ENCODE assay signal across 8 cellular contexts in genomic region chr2:120346034-120346666, GRCh38. TPM values are rescaled to one million over a fixed set of nuclear protein-coding genes. Genes with fewer than 3 reads are reported as not detected.
A peak's percentile ranks its signal among the peaks of the same experiment; 100 is the strongest.
DNase-seq lines count a peak whose midpoint lies in the region; ATAC-seq and TF ChIP-seq lines count a peak whose summit lies in the region.

Gene INHBB (plus strand): TSS chr2:120346136. CDS start chr2:120346189, 53 bp downstream.

- no peaks in the 10 kb centered on the region for H3K36me3 ChIP-seq in BJ (ENCODE audit: control insufficient read depth, insufficient read depth, low read length)
- H3K36me3 ChIP-seq in KMS-11 (ENCODE audit: insufficient read depth), result no peaks in the 10 kb centered on the region
- no peaks in the 10 kb centered on the region for H3K36me3 ChIP-seq in mesodermal cell (ENCODE audit: control insufficient read depth, insufficient read depth, low read length)
- no peaks in the 10 kb centered on the region for H3K36me3 ChIP-seq in vagina

- no peaks in the 10 kb centered on the region for H4K20me1 ChIP-seq in KMS-11 (ENCODE audit: insufficient read depth)

- no peak within 1 kb of the TSS for H3K9ac ChIP-seq in KMS-11

- H2AFZ ChIP-seq in KMS-11 (ENCODE audit: low read depth), result peak within 1 kb of the TSS; percentile 47; the same call in 1 of the 2 replicates

- CTCF ChIA-PET in BJ (lab: Yijun Ruan, JAX), result interaction anchor here (0.9 to 7.8 kb wide), 6 partner anchors 89 to 337 kb away, joined by 3 to 137 read pairs (median 10); no protein-coding TSS in a partner anchor

- no peak within 1 kb of the TSS for H3K27ac ChIP-seq in KMS-11
- peak within 1 kb of the TSS; percentile 36 for H3K27ac ChIP-seq in caudate nucleus (ENCODE audit: low read depth, low read length)
- no peak within 1 kb of the TSS for H3K27ac ChIP-seq in mesodermal cell (ENCODE audit: low read depth, low read length, severe bottlenecking)
- peak within 1 kb of the TSS; percentile 86 for H3K27ac ChIP-seq in vagina

- 2 to 3% methylated on average over 41 to 81 of the region's 97 CpGs for WGBS in mesodermal cell (ENCODE audit: insufficient coverage in 2 of 2), 2 experiments

- H3K4me3 ChIP-seq in BJ (ENCODE audit: low read depth, low read length) (peak within 1 kb of the TSS; percentile 45), KMS-11 (IDR thresholded peaks at IDR 0.05; ENCODE audit: insufficient read depth, low read depth, low read length) (no peak within 1 kb of the TSS), mesodermal cell (ENCODE audit: extremely low read depth, insufficient read depth, low read length, poor library complexity, severe bottlenecking) (peak within 1 kb of the TSS; percentile 19), vagina (peak within 1 kb of the TSS; percentile 61 to 76)

- no peak within 1 kb of the TSS for H3K4me2 ChIP-seq in KMS-11

- ATAC-seq in HG03108 (IDR thresholded peaks at IDR 0.05; ENCODE audit: unreplicated experiment), result no peak

- intact Hi-C loops in vagina (cut with DNase I), result loop anchor here (10.0 kb wide), 1 partner anchor 739 kb away; no protein-coding TSS in a partner anchor

- no peaks in the 10 kb centered on the region for H3K4me1 ChIP-seq in KMS-11 (ENCODE audit: low read depth, poor library complexity, severe bottlenecking)
- peaks cover 7% of the 10 kb centered on the region for H3K4me1 ChIP-seq in mesodermal cell (ENCODE audit: control insufficient read depth, insufficient read depth, low read length, poor library complexity, severe bottlenecking)
- H3K4me1 ChIP-seq in vagina, result peaks cover 40% of the 10 kb centered on the region

- H3K79me2 ChIP-seq in KMS-11 (ENCODE audit: insufficient read depth, low read depth), result no peaks in the 10 kb centered on the region

- H3K27me3 ChIP-seq in BJ (ENCODE audit: control insufficient read depth, insufficient read depth, low read length), result peaks cover 31% of the 10 kb centered on the region
- H3K27me3 ChIP-seq in KMS-11 (ENCODE audit: insufficient read depth, low read depth), result peaks cover 7% of the 10 kb centered on the region; the same call in 1 of the 2 replicates
- no peaks in the 10 kb centered on the region for H3K27me3 ChIP-seq in vagina

- H3K9me3 ChIP-seq in mesodermal cell (ENCODE audit: control insufficient read depth, low read length) (no peaks in the 10 kb centered on the region), vagina (no peaks in the 10 kb centered on the region)

- POLR2A ChIA-PET in BJ (lab: Charles Lee), result no interaction called here

- TF ChIP-seq CTCF in BJ (IDR thresholded peaks at IDR 0.05; ENCODE audit: insufficient read depth, low read depth, low read length) (no peak), KMS-11 (conservative IDR thresholded peaks at IDR 0.05; ENCODE audit: low read depth, low read length) (no peak), vagina (IDR thresholded peaks at IDR 0.05) (no peak)

- DNase-seq in BJ (ENCODE audit: low read depth) (no peak), caudate nucleus (lab: John Stamatoyannopoulos, UW) (peak in 1 of 61 donors; percentile 67), vagina (ENCODE audit: extremely low spot score in 2 of 2) (no peak), SW 1271 (lab: John Stamatoyannopoulos, UW) (no peak), GM19240 (ENCODE audit: insufficient read length, low spot score) (no peak)

- no peak for TF ChIP-seq POLR2A in vagina (IDR thresholded peaks at IDR 0.05)

RNA-seq across cellular contexts. Expression of gene INHBB, which starts in this region (rescaled TPM):
- 3.3 and 3.9 TPM in 2 replicates for polyA plus RNA-seq in BJ (2011; rRNA removed)
- polyA minus RNA-seq in BJ (2011; rRNA and poly(A)+ RNA removed), result 2.9 and 5.1 TPM in 2 replicates
- 0.18 TPM for polyA plus RNA-seq in mesodermal cell (2013, experiment 1 of 2)
- polyA plus RNA-seq in mesodermal cell (2013, experiment 2 of 2), result 0.15 TPM
- total RNA-seq in vagina, result 19.4 TPM

Comparison
In these comparisons a context has a peak if more than half of its experiments do, and no peak if none do; other contexts are left out.
1. H3K27ac ChIP-seq: peak in caudate nucleus (single experiment) and vagina (single experiment); none in KMS-11 (single experiment) and mesodermal cell (single experiment).